Comparison of ENCODE assay signal across 1 cellular context in the genomic region with DNA sequence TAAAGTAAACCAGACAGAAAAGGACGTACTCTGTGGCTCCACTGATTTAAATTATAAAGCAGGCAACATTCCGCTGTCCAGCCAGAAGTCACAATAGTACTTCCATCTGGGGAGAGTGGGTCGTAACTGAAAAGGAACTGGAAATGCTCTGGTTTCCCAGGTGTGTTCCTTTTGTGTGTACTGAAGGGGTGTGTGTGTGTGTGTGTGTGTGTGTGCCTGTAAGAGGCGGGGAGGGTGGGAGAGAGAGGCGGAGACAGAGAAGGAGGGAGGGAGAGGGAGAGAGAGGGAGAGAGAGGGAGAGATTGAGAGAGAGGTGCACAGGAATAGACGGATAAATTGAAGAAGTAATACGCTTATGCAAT.
TF ChIP-seq lines count a peak whose summit lies in the region.

No MANE protein-coding gene starts in this region.

TF ChIP-seq in K562, 482 proteins besides CTCF, POLR2A, EP300 and RAD21 (continued from another document and continues in another):
- TF ChIP-seq, protein P1, sequence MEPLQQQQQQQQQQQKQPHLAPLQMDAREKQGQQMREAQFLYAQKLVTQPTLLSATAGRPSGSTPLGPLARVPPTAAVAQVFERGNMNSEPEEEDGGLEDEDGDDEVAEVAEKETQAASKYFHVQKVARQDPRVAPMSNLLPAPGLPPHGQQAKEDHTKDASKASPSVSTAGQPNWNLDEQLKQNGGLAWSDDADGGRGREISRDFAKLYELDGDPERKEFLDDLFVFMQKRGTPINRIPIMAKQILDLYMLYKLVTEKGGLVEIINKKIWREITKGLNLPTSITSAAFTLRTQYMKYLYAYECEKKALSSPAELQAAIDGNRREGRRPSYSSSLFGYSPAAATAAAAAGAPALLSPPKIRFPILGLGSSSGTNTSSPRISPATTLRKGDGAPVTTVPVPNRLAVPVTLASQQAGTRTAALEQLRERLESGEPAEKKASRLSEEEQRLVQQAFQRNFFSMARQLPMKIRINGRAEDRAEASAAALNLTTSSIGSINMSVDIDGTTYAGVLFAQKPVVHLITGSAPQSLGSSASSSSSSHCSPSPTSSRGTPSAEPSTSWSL (CRISPR knock-in tag; IDR thresholded peaks at IDR 0.05; ENCODE audit: borderline replicate concordance), result no peak
- TF ChIP-seq ELF4 (CRISPR knock-in tag; IDR thresholded peaks at IDR 0.05) (no peak), RERE (CRISPR knock-in tag; IDR thresholded peaks at IDR 0.05; ENCODE audit: borderline replicate concordance) (no peak), RBM34 (IDR thresholded peaks at IDR 0.05; ENCODE audit: borderline replicate concordance, insufficient read depth, low read length) (no peak), ZNF589 (CRISPR knock-in tag; IDR thresholded peaks at IDR 0.05; ENCODE audit: low read depth) (no peak), HINFP (tag; conservative IDR thresholded peaks at IDR 0.05; ENCODE audit: low read depth) (no peak), FOXP1 (CRISPR knock-in tag; IDR thresholded peaks at IDR 0.05) (no peak), POLR2AphosphoS5 (IDR thresholded peaks at IDR 0.05; ENCODE audit: control insufficient read depth, insufficient read depth, low read depth, low read length) (no peak), ZNF140 (CRISPR knock-in tag; IDR thresholded peaks at IDR 0.05) (no peak), CEBPG (CRISPR knock-in tag; IDR thresholded peaks at IDR 0.05) (no peak), CEBPG (tag; conservative IDR thresholded peaks at IDR 0.05 in 1 of 2, IDR thresholded peaks at IDR 0.05 in 1 of 2) (no peak), PPARD (CRISPR knock-in tag; IDR thresholded peaks at IDR 0.05) (no peak), NCOA6 (IDR thresholded peaks at IDR 0.05) (0 out of 2 replicates have a peak, but pooled peaks have one; percentile 4), ELF2 (CRISPR knock-in tag; IDR thresholded peaks at IDR 0.05) (no peak), MYC (IDR thresholded peaks at IDR 0.05; ENCODE audit: low read depth, low read length) (no peak), MYC (CRISPR knock-in tag; IDR thresholded peaks at IDR 0.05; ENCODE audit: borderline replicate concordance, low read depth) (no peak), JUN (IDR thresholded peaks at IDR 0.05; ENCODE audit: borderline replicate concordance, low read depth, low read length) (no peak), JUN (CRISPR knock-in tag; IDR thresholded peaks at IDR 0.05; ENCODE audit: borderline replicate concordance) (no peak), SMARCA5 (IDR thresholded peaks at IDR 0.05) (peak; percentile 84; the same call in 1 of the 2 replicates), ZNF75A (CRISPR knock-in tag; IDR thresholded peaks at IDR 0.05) (no peak), HEY1 (CRISPR knock-in tag; IDR thresholded peaks at IDR 0.05; ENCODE audit: borderline replicate concordance) (no peak), STAT5A (IDR thresholded peaks at IDR 0.05; ENCODE audit: borderline replicate concordance, low read length) (no peak), PBX2 (CRISPR knock-in tag; IDR thresholded peaks at IDR 0.05; ENCODE audit: low read depth) (no peak), PBX2 (tag; conservative IDR thresholded peaks at IDR 0.05; ENCODE audit: low read depth) (no peak), BRF1 (IDR thresholded peaks at IDR 0.05; ENCODE audit: borderline replicate concordance, extremely low read depth, insufficient read length) (no peak), NFE2 (IDR thresholded peaks at IDR 0.05; ENCODE audit: low read depth) (no peak), TSC22D4 (tag; IDR thresholded peaks at IDR 0.05) (no peak), ZNF347 (CRISPR knock-in tag; IDR thresholded peaks at IDR 0.05; ENCODE audit: low read depth) (no peak), RFX1 (IDR thresholded peaks at IDR 0.05) (no peak), GTF3C2 (IDR thresholded peaks at IDR 0.05; ENCODE audit: borderline replicate concordance, extremely low read depth, insufficient read length) (no peak), ZNF766 (CRISPR knock-in tag; conservative IDR thresholded peaks at IDR 0.05) (no peak), ARID3A (IDR thresholded peaks at IDR 0.05; ENCODE audit: borderline replicate concordance, low read depth, low read length) (no peak), ADNP (tag; IDR thresholded peaks at IDR 0.05) (no peak), RHOXF2B (CRISPR knock-in tag; conservative IDR thresholded peaks at IDR 0.05) (no peak), FOXA1 (IDR thresholded peaks at IDR 0.05; ENCODE audit: borderline replicate concordance) (no peak), SRSF3 (IDR thresholded peaks at IDR 0.05; ENCODE audit: insufficient read depth, low read length) (no peak), RFX7 (CRISPR knock-in tag; IDR thresholded peaks at IDR 0.05) (no peak)
- TF ChIP-seq, protein P2, sequence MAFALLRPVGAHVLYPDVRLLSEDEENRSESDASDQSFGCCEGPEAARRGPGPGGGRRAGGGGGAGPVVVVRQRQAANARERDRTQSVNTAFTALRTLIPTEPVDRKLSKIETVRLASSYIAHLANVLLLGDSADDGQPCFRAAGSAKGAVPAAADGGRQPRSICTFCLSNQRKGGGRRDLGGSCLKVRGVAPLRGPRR (CRISPR knock-in tag; IDR thresholded peaks at IDR 0.05), result no peak
- TF ChIP-seq, protein P3, sequence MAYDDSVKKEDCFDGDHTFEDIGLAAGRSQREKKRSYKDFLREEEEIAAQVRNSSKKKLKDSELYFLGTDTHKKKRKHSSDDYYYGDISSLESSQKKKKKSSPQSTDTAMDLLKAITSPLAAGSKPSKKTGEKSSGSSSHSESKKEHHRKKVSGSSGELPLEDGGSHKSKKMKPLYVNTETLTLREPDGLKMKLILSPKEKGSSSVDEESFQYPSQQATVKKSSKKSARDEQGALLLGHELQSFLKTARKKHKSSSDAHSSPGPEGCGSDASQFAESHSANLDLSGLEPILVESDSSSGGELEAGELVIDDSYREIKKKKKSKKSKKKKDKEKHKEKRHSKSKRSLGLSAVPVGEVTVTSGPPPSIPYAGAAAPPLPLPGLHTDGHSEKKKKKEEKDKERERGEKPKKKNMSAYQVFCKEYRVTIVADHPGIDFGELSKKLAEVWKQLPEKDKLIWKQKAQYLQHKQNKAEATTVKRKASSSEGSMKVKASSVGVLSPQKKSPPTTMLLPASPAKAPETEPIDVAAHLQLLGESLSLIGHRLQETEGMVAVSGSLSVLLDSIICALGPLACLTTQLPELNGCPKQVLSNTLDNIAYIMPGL (CRISPR knock-in tag; IDR thresholded peaks at IDR 0.05), result no peak; the same call in 1 of the 2 replicates
- TF ChIP-seq, protein P4, sequence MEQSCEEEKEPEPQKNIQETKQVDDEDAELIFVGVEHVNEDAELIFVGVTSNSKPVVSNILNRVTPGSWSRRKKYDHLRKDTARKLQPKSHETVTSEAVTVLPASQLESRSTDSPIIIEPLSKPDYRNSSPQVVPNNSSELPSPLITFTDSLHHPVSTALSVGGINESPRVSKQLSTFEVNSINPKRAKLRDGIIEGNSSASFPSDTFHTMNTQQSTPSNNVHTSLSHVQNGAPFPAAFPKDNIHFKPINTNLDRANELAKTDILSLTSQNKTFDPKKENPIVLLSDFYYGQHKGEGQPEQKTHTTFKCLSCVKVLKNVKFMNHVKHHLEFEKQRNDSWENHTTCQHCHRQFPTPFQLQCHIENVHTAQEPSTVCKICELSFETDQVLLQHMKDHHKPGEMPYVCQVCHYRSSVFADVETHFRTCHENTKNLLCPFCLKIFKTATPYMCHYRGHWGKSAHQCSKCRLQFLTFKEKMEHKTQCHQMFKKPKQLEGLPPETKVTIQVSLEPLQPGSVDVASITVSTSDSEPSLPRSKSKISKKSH (CRISPR knock-in tag; IDR thresholded peaks at IDR 0.05), result no peak
